In genomic region chr12:62793256-62794217, GRCh38 we compare ENCODE assay signal across 9 cellular contexts.
DNase-seq lines count a peak whose midpoint lies in the region; ATAC-seq and TF ChIP-seq lines count a peak whose summit lies in the region.
"Had no signal": no experiment of that assay in that cellular context is flagged by ENCODE, and none has a peak within 500 bp of the region (broad histone marks: within the 10 kb centered on the region; RNA-seq: fewer than 3 reads in every experiment).

No MANE protein-coding gene starts in this region.

- ATAC-seq in HG03354 (IDR thresholded peaks at IDR 0.05; ENCODE audit: poor library complexity, severe bottlenecking, unreplicated experiment) = peak; percentile 76
- ATAC-seq in right lobe of liver = peak; percentile 97 to 99 (median 98)

- no peaks in the 10 kb centered on the region for H3K9me3 ChIP-seq in right lobe of liver
- H3K9me3 ChIP-seq: BLaER1 treated with 17β-estradiol and CSF1 and Interleukin-3, amounts not matched to agents 10 nM and 100 nM had no signal

- H3K27me3 ChIP-seq in right lobe of liver = no peaks in the 10 kb centered on the region
- H3K27me3 ChIP-seq: BLaER1 treated with 17β-estradiol and CSF1 and Interleukin-3, amounts not matched to agents 10 nM and 100 nM had no signal

- WGBS in right lobe of liver (ENCODE audit: insufficient coverage, low coverage, low lambda C conversion rate, missing lambda C conversion rate) = 59% methylated on average over 17 of the region's 25 CpGs

- TF ChIP-seq CTCF in right lobe of liver (IDR thresholded peaks at IDR 0.05) = peak; percentile 95 to 99 (median 96)

- no peak for TF ChIP-seq POLR2A in right lobe of liver (IDR thresholded peaks at IDR 0.05)

- CTCF ChIA-PET in activated CD4-positive, alpha-beta T cell treated with anti-CD3 and anti-CD28 coated beads, Interleukin-2, amount 10 ng/mL, durations not matched to agents 7 days and 5 days (lab: Charles Lee) = interaction anchor here (1.0 to 7.5 kb wide), 6 partner anchors 10 to 357 kb away, joined by 3 to 46 read pairs (median 4); no protein-coding TSS in a partner anchor

- no peak overlapping the region for H3K27ac Mint-ChIP-seq in activated CD4-positive, alpha-beta T cell treated with anti-CD3 and anti-CD28 coated beads, Interleukin-2, amount 10 ng/mL, durations not matched to agents 7 days and 5 days

- POLR2A ChIA-PET in activated CD4-positive, alpha-beta T cell treated with anti-CD3 and anti-CD28 coated beads, Interleukin-2, amount 10 ng/mL, durations not matched to agents 7 days and 5 days (lab: Charles Lee) = no interaction called here

- H3K9me3 Mint-ChIP-seq in activated CD4-positive, alpha-beta T cell treated with anti-CD3 and anti-CD28 coated beads, Interleukin-2, amount 10 ng/mL, durations not matched to agents 7 days and 5 days = no peaks in the 10 kb centered on the region

- no peaks in the 10 kb centered on the region for H3K36me3 Mint-ChIP-seq in activated CD4-positive, alpha-beta T cell treated with anti-CD3 and anti-CD28 coated beads, Interleukin-2, amount 10 ng/mL, durations not matched to agents 7 days and 5 days (ENCODE audit: low read depth)

- peak; percentile 53 for DNase-seq in NK-92 treated with Interleukin-12 subunit alpha and Interleukin-12 subunit beta, amount 100 ng/mL, for 24 hours (lab: John Stamatoyannopoulos, UW)
- DNase-seq in NK-92 (lab: John Stamatoyannopoulos, UW; ENCODE audit: unreplicated experiment) (no peak), NCI-H524 (lab: John Stamatoyannopoulos, UW) (peak; percentile 74 to 96), dermis blood vessel endothelial cell (peak; percentile 92), right lobe of liver (peak; percentile 80 to 82 (median 81))
- peak; percentile 69 for DNase-seq in activated CD4-positive, alpha-beta T cell treated with anti-CD3 and anti-CD28 coated beads, Interleukin-2, amount 10 ng/mL, durations not matched to agents 7 days and 5 days
- DNase-seq in stimulated activated CD4-positive, alpha-beta T cell treated with anti-CD3 and anti-CD28 coated beads, TNF-alpha, amount 100 ng/mL, for 1 hour (ENCODE audit: low read depth in 3 of 3, low spot score in 1 of 3) = peak; percentile 22 to 72 (median 37)

- H3K4me3 ChIP-seq in right lobe of liver = no peak overlapping the region
- H3K4me3 ChIP-seq: BLaER1 treated with 17β-estradiol and CSF1 and Interleukin-3, amounts not matched to agents 10 nM and 100 nM had no signal

- peaks cover 8% of the 10 kb centered on the region for H3K27me3 Mint-ChIP-seq in activated CD4-positive, alpha-beta T cell treated with anti-CD3 and anti-CD28 coated beads, Interleukin-2, amount 10 ng/mL, durations not matched to agents 7 days and 5 days

- no peak overlapping the region for H3K27ac ChIP-seq in right lobe of liver
- H3K27ac ChIP-seq: BLaER1 treated with 17β-estradiol and CSF1 and Interleukin-3, amounts not matched to agents 10 nM and 100 nM had no signal

- no peak overlapping the region for H3K4me3 Mint-ChIP-seq in activated CD4-positive, alpha-beta T cell treated with anti-CD3 and anti-CD28 coated beads, Interleukin-2, amount 10 ng/mL, durations not matched to agents 7 days and 5 days

- intact Hi-C loops in right lobe of liver (cut with DNase I) = loop anchor here in 1 of 2 donors (10.0 kb wide), 1 partner anchor 359 kb away; no protein-coding TSS in a partner anchor

- peaks cover 3% of the 10 kb centered on the region for H3K4me1 Mint-ChIP-seq in activated CD4-positive, alpha-beta T cell treated with anti-CD3 and anti-CD28 coated beads, Interleukin-2, amount 10 ng/mL, durations not matched to agents 7 days and 5 days

- H3K4me1 ChIP-seq in right lobe of liver = peaks cover 0 to 13% (median 0%) of the 10 kb centered on the region in 4 donors

- no peaks in the 10 kb centered on the region for H3K36me3 ChIP-seq in right lobe of liver
- H3K36me3 ChIP-seq: BLaER1 treated with 17β-estradiol and CSF1 and Interleukin-3, amounts not matched to agents 10 nM and 100 nM had no signal
